9 cellular contexts compared by ENCODE assay signal in genomic region chr5:96431376-96432244, GRCh38. TPM values are rescaled to one million over a fixed set of nuclear protein-coding genes. Genes with fewer than 3 reads are reported as not detected.
DNase-seq lines count a peak whose midpoint lies in the region; ATAC-seq, FAIRE-seq and TF ChIP-seq lines count a peak whose summit lies in the region.
"Had no signal": no experiment of that assay in that cellular context is flagged by ENCODE, and none has a peak within 500 bp of the region (broad histone marks: within the 10 kb centered on the region; RNA-seq: fewer than 3 reads in every experiment).

No MANE protein-coding gene starts in this region.

- TF ChIP-seq CTCF in foreskin fibroblast (IDR thresholded peaks at IDR 0.05; ENCODE audit: low read depth, low read length) (no peak), suprapubic skin (IDR thresholded peaks at IDR 0.05) (no peak)

- no peaks in the 10 kb centered on the region for H3K9me3 ChIP-seq in suprapubic skin
- H3K9me3 ChIP-seq: ovary had no signal

- TF ChIP-seq EP300 in suprapubic skin (IDR thresholded peaks at IDR 0.05), result no peak

- peak; percentile 4 for DNase-seq in activated T-cell treated with anti-CD3 and anti-CD28 coated beads for 24 hours (ENCODE audit: low read depth)
- DNase-seq in activated T-cell treated with anti-CD3 and anti-CD28 coated beads, Interleukin-2, amount 50 U/mL, for 1 hour, result no peak
- DNase-seq in NCI-H748 (lab: John Stamatoyannopoulos, UW; ENCODE audit: unreplicated experiment), result peak; percentile 94
- DNase-seq in foreskin fibroblast, result peak; percentile 50 to 78
- no peak for DNase-seq in suprapubic skin (ENCODE audit: low spot score in 2 of 2)
- no peak for DNase-seq in Kasumi-1 (lab: John Stamatoyannopoulos, UW)
- no peak for DNase-seq in GM12892 (ENCODE audit: insufficient read length)

- TF ChIP-seq POLR2A in suprapubic skin (IDR thresholded peaks at IDR 0.05), result no peak
- no peak for TF ChIP-seq POLR2A in GM12892 (IDR thresholded peaks at IDR 0.05; ENCODE audit: low read depth, low read length)

- no peak for FAIRE-seq in GM12892 (lab: Jason Lieb, UNC)

- H3K36me3 ChIP-seq in suprapubic skin, result no peaks in the 10 kb centered on the region
- H3K36me3 ChIP-seq: ovary had no signal

- H3K4me1 ChIP-seq in suprapubic skin, result peaks cover 36% of the 10 kb centered on the region

- no peak for ATAC-seq in HG03280 (IDR thresholded peaks at IDR 0.05; ENCODE audit: unreplicated experiment)

- no peak overlapping the region for H3K27ac ChIP-seq in suprapubic skin
- H3K27ac ChIP-seq: ovary had no signal

- H3K27me3 ChIP-seq in suprapubic skin, result peaks cover 53% of the 10 kb centered on the region
- H3K27me3 ChIP-seq: ovary had no signal

- WGBS in suprapubic skin, result 5% methylated on average over 23 of the region's 33 CpGs

- H3K4me3 ChIP-seq in foreskin fibroblast (ENCODE audit: low read depth in 1 of 2, low read length in 2 of 2), result peak overlapping the region in 1 of 2 donors; percentile 9
- peak overlapping the region; percentile 28 for H3K4me3 ChIP-seq in suprapubic skin
- H3K4me3 ChIP-seq: ovary had no signal

RNA-seq across cellular contexts. Expression of gene PCSK1, which starts 1.4 kb away (rescaled TPM):
- 1 to 10 TPM in 1 of 4 donors, under 1 TPM in 3; 0.25 to 1.4 (median 0.36) TPM for total RNA-seq in suprapubic skin
- polyA plus RNA-seq in GM12892 (2012; ENCODE audit: missing spikeins), result not detected

Comparison
In these comparisons a context has a peak if more than half of its experiments do, and no peak if none do; other contexts are left out.
1. DNase-seq: peak in activated T-cell treated with anti-CD3 and anti-CD28 coated beads for 24 hours (single experiment), NCI-H748 (single experiment) and foreskin fibroblast (2 of 2); none in activated T-cell treated with anti-CD3 and anti-CD28 coated beads, Interleukin-2, amount 50 U/mL, for 1 hour (single experiment), suprapubic skin (0 of 2), Kasumi-1 (0 of 2) and GM12892 (single experiment).